In the genomic region with DNA sequence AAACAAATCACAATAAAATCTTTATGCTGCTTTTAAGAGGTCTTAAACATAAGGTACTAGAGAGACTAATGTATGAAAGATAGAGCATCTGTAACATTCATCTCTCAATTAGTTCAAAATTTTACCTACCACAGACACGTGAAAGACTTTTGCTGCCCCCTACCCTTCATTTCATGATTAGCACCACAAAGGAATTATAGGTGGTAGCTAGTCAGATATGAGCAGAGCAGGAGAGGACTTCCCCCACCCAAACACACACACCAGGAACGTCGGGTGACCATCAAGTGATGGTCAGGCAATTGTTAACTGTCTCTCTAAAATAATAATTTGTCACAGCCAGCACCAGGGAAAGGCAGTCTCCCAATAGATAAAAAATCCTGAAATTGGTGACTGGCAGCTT, we compare ENCODE assay signal across 9 cellular contexts.
DNase-seq lines count a peak whose midpoint lies in the region; ATAC-seq and TF ChIP-seq lines count a peak whose summit lies in the region.
"Had no signal": no experiment of that assay in that cellular context is flagged by ENCODE, and none has a peak within 500 bp of the region (broad histone marks: within the 10 kb centered on the region; RNA-seq: fewer than 3 reads in every experiment).

No MANE protein-coding gene starts in this region.

- ATAC-seq in GM19324 (IDR thresholded peaks at IDR 0.05; ENCODE audit: low FRiP score, unreplicated experiment) (no peak), GM19455 (IDR thresholded peaks at IDR 0.05; ENCODE audit: unreplicated experiment) (no peak)

- no peaks in the 10 kb centered on the region for H3K9me3 ChIP-seq in GM23248 (ENCODE audit: low read depth)
- no peaks in the 10 kb centered on the region for H3K9me3 ChIP-seq in right atrium auricular region
- H3K9me3 ChIP-seq: lower lobe of right lung had no signal

- no peak overlapping the region for H2AFZ ChIP-seq in GM23248

- H3K9ac ChIP-seq in GM23248 = no peak overlapping the region

- no peaks in the 10 kb centered on the region for H3K27me3 ChIP-seq in GM23248 (replicated peaks; ENCODE audit: insufficient read depth)
- no peaks in the 10 kb centered on the region for H3K27me3 ChIP-seq in right atrium auricular region

- H3K4me3 ChIP-seq in GM23248 = no peak overlapping the region
- H3K4me3 ChIP-seq in right atrium auricular region = no peak overlapping the region
- H3K4me3 ChIP-seq: lower lobe of right lung had no signal

- H3K27ac ChIP-seq in GM23248 = no peak overlapping the region
- H3K27ac ChIP-seq in right atrium auricular region = no peak overlapping the region
- H3K27ac ChIP-seq: lower lobe of right lung had no signal

- peak; percentile 26 for DNase-seq in DMS153 (lab: John Stamatoyannopoulos, UW)
- DNase-seq in RKO (ENCODE audit: low spot score) = peak; percentile 43
- DNase-seq in kidney tubule cell (ENCODE audit: low spot score) = peak; percentile 39
- DNase-seq in GM23248 = no peak
- no peak for DNase-seq in right atrium auricular region (ENCODE audit: low spot score)
- DNase-seq: lower lobe of right lung had no signal

- no peaks in the 10 kb centered on the region for H3K4me1 ChIP-seq in GM23248 (ENCODE audit: insufficient read depth)
- no peaks in the 10 kb centered on the region for H3K4me1 ChIP-seq in right atrium auricular region
- H3K4me1 ChIP-seq: lower lobe of right lung had no signal

- no peak for TF ChIP-seq CTCF in right atrium auricular region (IDR thresholded peaks at IDR 0.05)

- WGBS in GM23248 (ENCODE audit: low coverage in 1 of 2, low lambda C conversion rate in 2 of 2, missing lambda C conversion rate in 2 of 2), 2 experiments = 2 to 3% methylated on average over 3 of the region's 3 CpGs

- H3K36me3 ChIP-seq in GM23248 (ENCODE audit: low read depth) (no peaks in the 10 kb centered on the region), right atrium auricular region (no peaks in the 10 kb centered on the region)
- H3K36me3 ChIP-seq: lower lobe of right lung had no signal

- H3K4me2 ChIP-seq in GM23248 (ENCODE audit: unreplicated experiment) = no peak overlapping the region

- H3F3A ChIP-seq in GM23248 (ENCODE audit: insufficient read depth) = no peaks in the 10 kb centered on the region

- in situ Hi-C loops in GM23248 (cut with MboI) = no loop called here

- H3K79me2 ChIP-seq in GM23248 (ENCODE audit: insufficient read depth) = no peaks in the 10 kb centered on the region

- H3K9me2 ChIP-seq in GM23248 (ENCODE audit: insufficient read depth) = no peaks in the 10 kb centered on the region

- H4K20me1 ChIP-seq in GM23248 (ENCODE audit: insufficient read depth) = no peaks in the 10 kb centered on the region

- TF ChIP-seq RAD21 in Ishikawa (IDR thresholded peaks at IDR 0.05; ENCODE audit: low read depth) = peak; percentile 60

- no peak for TF ChIP-seq EP300 in Ishikawa (IDR thresholded peaks at IDR 0.05; ENCODE audit: borderline replicate concordance)

TF ChIP-seq in Ishikawa, 13 proteins besides CTCF, POLR2A, EP300 and RAD21:
- TF ChIP-seq FOXM1 (IDR thresholded peaks at IDR 0.05; ENCODE audit: borderline replicate concordance, low read depth) (no peak), TCF12 (IDR thresholded peaks at IDR 0.05; ENCODE audit: low read depth) (no peak), YY1 (IDR thresholded peaks at IDR 0.05; ENCODE audit: low read depth) (no peak), CREB1 (IDR thresholded peaks at IDR 0.05; ENCODE audit: low read depth) (no peak), CEBPB (IDR thresholded peaks at IDR 0.05) (no peak), NFIC (IDR thresholded peaks at IDR 0.05) (no peak), TAF1 (IDR thresholded peaks at IDR 0.05; ENCODE audit: low read depth) (no peak), ZBTB7A (IDR thresholded peaks at IDR 0.05; ENCODE audit: low read depth) (no peak), TEAD4 (IDR thresholded peaks at IDR 0.05) (no peak), EGR1 (IDR thresholded peaks at IDR 0.05) (no peak)
- TF ChIP-seq, protein P1, sequence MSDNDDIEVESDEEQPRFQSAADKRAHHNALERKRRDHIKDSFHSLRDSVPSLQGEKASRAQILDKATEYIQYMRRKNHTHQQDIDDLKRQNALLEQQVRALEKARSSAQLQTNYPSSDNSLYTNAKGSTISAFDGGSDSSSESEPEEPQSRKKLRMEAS (IDR thresholded peaks at IDR 0.05) = no peak
- TF ChIP-seq, protein P2, sequence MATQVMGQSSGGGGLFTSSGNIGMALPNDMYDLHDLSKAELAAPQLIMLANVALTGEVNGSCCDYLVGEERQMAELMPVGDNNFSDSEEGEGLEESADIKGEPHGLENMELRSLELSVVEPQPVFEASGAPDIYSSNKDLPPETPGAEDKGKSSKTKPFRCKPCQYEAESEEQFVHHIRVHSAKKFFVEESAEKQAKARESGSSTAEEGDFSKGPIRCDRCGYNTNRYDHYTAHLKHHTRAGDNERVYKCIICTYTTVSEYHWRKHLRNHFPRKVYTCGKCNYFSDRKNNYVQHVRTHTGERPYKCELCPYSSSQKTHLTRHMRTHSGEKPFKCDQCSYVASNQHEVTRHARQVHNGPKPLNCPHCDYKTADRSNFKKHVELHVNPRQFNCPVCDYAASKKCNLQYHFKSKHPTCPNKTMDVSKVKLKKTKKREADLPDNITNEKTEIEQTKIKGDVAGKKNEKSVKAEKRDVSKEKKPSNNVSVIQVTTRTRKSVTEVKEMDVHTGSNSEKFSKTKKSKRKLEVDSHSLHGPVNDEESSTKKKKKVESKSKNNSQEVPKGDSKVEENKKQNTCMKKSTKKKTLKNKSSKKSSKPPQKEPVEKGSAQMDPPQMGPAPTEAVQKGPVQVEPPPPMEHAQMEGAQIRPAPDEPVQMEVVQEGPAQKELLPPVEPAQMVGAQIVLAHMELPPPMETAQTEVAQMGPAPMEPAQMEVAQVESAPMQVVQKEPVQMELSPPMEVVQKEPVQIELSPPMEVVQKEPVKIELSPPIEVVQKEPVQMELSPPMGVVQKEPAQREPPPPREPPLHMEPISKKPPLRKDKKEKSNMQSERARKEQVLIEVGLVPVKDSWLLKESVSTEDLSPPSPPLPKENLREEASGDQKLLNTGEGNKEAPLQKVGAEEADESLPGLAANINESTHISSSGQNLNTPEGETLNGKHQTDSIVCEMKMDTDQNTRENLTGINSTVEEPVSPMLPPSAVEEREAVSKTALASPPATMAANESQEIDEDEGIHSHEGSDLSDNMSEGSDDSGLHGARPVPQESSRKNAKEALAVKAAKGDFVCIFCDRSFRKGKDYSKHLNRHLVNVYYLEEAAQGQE (IDR thresholded peaks at IDR 0.05; ENCODE audit: low read depth) = no peak
- TF ChIP-seq, protein P3, sequence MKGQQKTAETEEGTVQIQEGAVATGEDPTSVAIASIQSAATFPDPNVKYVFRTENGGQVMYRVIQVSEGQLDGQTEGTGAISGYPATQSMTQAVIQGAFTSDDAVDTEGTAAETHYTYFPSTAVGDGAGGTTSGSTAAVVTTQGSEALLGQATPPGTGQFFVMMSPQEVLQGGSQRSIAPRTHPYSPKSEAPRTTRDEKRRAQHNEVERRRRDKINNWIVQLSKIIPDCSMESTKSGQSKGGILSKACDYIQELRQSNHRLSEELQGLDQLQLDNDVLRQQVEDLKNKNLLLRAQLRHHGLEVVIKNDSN (IDR thresholded peaks at IDR 0.05) = no peak
TF ChIP-seq in Ishikawa: peak in this region for 0.

Comparison
In these comparisons a context has a peak if more than half of its experiments do, and no peak if none do; other contexts are left out.
1. DNase-seq: peak in DMS153 (single experiment), RKO (single experiment) and kidney tubule cell (single experiment); none in GM23248 (single experiment) and right atrium auricular region (single experiment).